ENCODE assay signal across 5 cellular contexts in the genomic region with DNA sequence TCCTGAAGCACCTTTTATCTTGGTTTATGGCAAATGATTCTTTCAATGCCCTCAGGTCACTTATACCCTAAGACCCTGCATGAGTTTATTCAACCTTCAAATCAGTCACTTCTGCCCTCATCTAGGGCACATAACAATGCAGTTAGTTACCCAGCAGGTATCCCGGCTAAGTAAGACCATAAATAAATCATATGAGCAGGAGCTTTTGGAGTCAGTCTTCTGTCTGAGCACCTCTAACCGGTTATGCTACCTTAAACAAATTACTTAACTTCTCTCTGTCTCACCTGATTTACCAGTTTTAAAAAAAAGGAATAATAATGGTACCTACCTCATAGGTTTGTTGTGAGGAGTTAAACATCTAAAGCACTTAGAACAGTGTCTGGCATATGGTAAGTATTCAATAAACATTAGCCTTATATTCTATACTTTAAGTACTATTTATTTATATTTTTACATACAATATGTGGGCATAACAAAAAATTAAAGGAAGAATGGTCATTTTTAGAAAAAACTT. TPM values are rescaled to one million over a fixed set of nuclear protein-coding genes. Genes with fewer than 3 reads are reported as not detected.
DNase-seq lines count a peak whose midpoint lies in the region; ATAC-seq and TF ChIP-seq lines count a peak whose summit lies in the region.
"Not testable (repeated sequence)": the region's sequence is repeated elsewhere in the genome, so short reads cannot be mapped to it uniquely, and the experiment has no call there.
"Had no signal": no experiment of that assay in that cellular context is flagged by ENCODE, and none has a peak within 500 bp of the region (broad histone marks: within the 10 kb centered on the region; RNA-seq: fewer than 3 reads in every experiment).

No MANE protein-coding gene starts in this region.

- intact Hi-C loops in PC-9 (cut with micrococcal nuclease; ENCODE audit: unreplicated experiment) = not testable (repeated sequence)

- H3K79me2 ChIP-seq in PC-9 (ENCODE audit: low read depth) = not testable (repeated sequence)

- CTCF ChIA-PET in PC-9 (lab: Charles Lee) = not testable (repeated sequence)

- not testable (repeated sequence) for H4K20me1 ChIP-seq in PC-9 (ENCODE audit: insufficient read depth)

- not testable (repeated sequence) for H3K9me3 ChIP-seq in PC-9 (ENCODE audit: insufficient read depth, low read depth)

- not testable (repeated sequence) for H3K27ac ChIP-seq in PC-9, foreskin keratinocyte

- H3K27me3 ChIP-seq in PC-9 (ENCODE audit: insufficient read depth, low read depth); foreskin keratinocyte: not testable (repeated sequence)

- POLR2A ChIA-PET in PC-9 (lab: Charles Lee; ENCODE audit: unreplicated experiment) = not testable (repeated sequence)

- DNase-seq in LNCaP clone FGC (ENCODE audit: low read depth) (peak; percentile 21), PC-9 (peak in 1 of 2 experiments; percentile 74), epithelial cell of esophagus (ENCODE audit: low read depth) (peak; percentile 34)
- DNase-seq in foreskin keratinocyte = not testable (repeated sequence)

- TF ChIP-seq CTCF in LNCaP clone FGC (IDR thresholded peaks at IDR 0.05; ENCODE audit: control insufficient read depth, extremely low read depth, insufficient read depth); PC-9 (conservative IDR thresholded peaks at IDR 0.05); epithelial cell of esophagus (IDR thresholded peaks at IDR 0.05; ENCODE audit: insufficient read depth, low read depth, low read length, missing control alignments); foreskin keratinocyte (conservative IDR thresholded peaks at IDR 0.05): not testable (repeated sequence)

- ATAC-seq in foreskin keratinocyte = peak; percentile 33

- not testable (repeated sequence) for H3K9me2 ChIP-seq in PC-9 (ENCODE audit: insufficient read depth)

- not testable (repeated sequence) for BruUV-seq in PC-9 (replicated peaks; lab: Mats Ljungman, UMichigan)

- H3K4me3 ChIP-seq in LNCaP clone FGC (ENCODE audit: low read depth, low read length); PC-9; epithelial cell of esophagus (ENCODE audit: low read length): not testable (repeated sequence)

- not testable (repeated sequence) for H3K36me3 ChIP-seq in PC-9 (ENCODE audit: low read depth)

- not testable (repeated sequence) for H2AFZ ChIP-seq in PC-9

- not testable (repeated sequence) for H3F3A ChIP-seq in PC-9 (ENCODE audit: insufficient read depth, low read depth)

- H3K4me1 ChIP-seq in PC-9 (replicated peaks; ENCODE audit: insufficient read depth); foreskin keratinocyte: not testable (repeated sequence)

- H3K4me2 ChIP-seq in PC-9 = peak overlapping the region; percentile 43; the same call in 1 of the 2 replicates

RNA-seq across cellular contexts. Expression of gene FAM72B, which starts 16.9 kb away (rescaled TPM):
- 17.7 and 19.4 TPM in 2 replicates for total RNA-seq in PC-9 (2021)
- 4.3 and 7.1 TPM in 2 replicates for total RNA-seq in foreskin keratinocyte
- 3.1 and 5.8 TPM in 2 replicates for polyA plus RNA-seq in foreskin keratinocyte
- total RNA-seq: CD4-positive, alpha-beta memory T cell had no signal

RNA-seq across cellular contexts. Expression of gene SRGAP2C, which starts 17.5 kb away (rescaled TPM):
- total RNA-seq in PC-9 (2021) (49.9 and 54.0 TPM in 2 replicates), foreskin keratinocyte (12.1 and 17.6 TPM in 2 replicates)
- 2.5 and 4.0 TPM in 2 replicates for polyA plus RNA-seq in foreskin keratinocyte
